14 cellular contexts compared by ENCODE assay signal in the genomic region with DNA sequence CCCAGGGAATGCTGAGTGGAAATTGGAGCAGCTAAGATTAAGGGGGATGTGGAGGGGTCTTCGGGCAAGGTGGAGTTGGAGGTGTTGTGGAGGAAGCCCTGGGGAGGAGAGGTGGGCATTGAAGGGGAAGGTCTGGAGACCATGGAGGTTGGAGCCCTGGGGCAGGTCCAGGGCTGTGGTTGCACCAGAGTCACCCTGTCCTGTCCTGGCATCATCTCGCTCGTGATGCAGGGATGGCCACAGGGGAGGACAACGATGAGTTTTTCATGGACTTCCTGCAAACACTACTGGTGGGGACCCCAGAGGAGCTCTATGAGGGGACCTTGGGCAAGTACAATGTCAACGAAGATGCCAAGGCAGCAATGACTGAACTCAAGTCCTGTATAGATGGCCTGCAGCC. TPM values are rescaled to one million over a fixed set of nuclear protein-coding genes. Genes with fewer than 3 reads are reported as not detected.
DNase-seq lines count a peak whose midpoint lies in the region; ATAC-seq and TF ChIP-seq lines count a peak whose summit lies in the region.
"Not testable (repeated sequence)": the region's sequence is repeated elsewhere in the genome, so short reads cannot be mapped to it uniquely, and the experiment has no call there.
"Had no signal": no experiment of that assay in that cellular context is flagged by ENCODE, and none has a peak within 500 bp of the region (broad histone marks: within the 10 kb centered on the region; RNA-seq: fewer than 3 reads in every experiment).

No MANE protein-coding gene starts in this region.

- H3K9me3 Mint-ChIP-seq in activated CD8-positive, alpha-beta T cell treated with anti-CD3 and anti-CD28 coated beads for 36 hours; stimulated activated naive CD8-positive, alpha-beta T cell treated with anti-CD3 and anti-CD28 coated beads, Interleukin-15, amount 100 ng/mL, for 72 hours: not testable (repeated sequence)

- H3K27ac ChIP-seq in Peyer's patch; colonic mucosa; right cardiac atrium (ENCODE audit: low read length); upper lobe of right lung: not testable (repeated sequence)

- not testable (repeated sequence) for TF ChIP-seq CTCF in Peyer's patch (IDR thresholded peaks at IDR 0.05); activated CD8-positive, alpha-beta T cell treated with anti-CD3 and anti-CD28 coated beads for 36 hours (IDR thresholded peaks at IDR 0.05); colonic mucosa (IDR thresholded peaks at IDR 0.05); upper lobe of right lung (IDR thresholded peaks at IDR 0.05)

- not testable (repeated sequence) for H3K4me1 ChIP-seq in Peyer's patch; colonic mucosa; right cardiac atrium (ENCODE audit: control insufficient read depth, insufficient read depth, low read length); upper lobe of right lung

- not testable (repeated sequence) for H3K27me3 Mint-ChIP-seq in activated CD8-positive, alpha-beta T cell treated with anti-CD3 and anti-CD28 coated beads for 36 hours; stimulated activated naive CD8-positive, alpha-beta T cell treated with anti-CD3 and anti-CD28 coated beads, Interleukin-15, amount 100 ng/mL, for 72 hours

- ATAC-seq in activated CD8-positive, alpha-beta T cell treated with anti-CD3 and anti-CD28 coated beads for 36 hours; right cardiac atrium; stimulated activated naive CD8-positive, alpha-beta T cell treated with anti-CD3 and anti-CD28 coated beads, Interleukin-15, amount 100 ng/mL, for 72 hours; upper lobe of right lung: not testable (repeated sequence)

- intact Hi-C loops in activated CD8-positive, alpha-beta T cell treated with anti-CD3 and anti-CD28 coated beads for 36 hours (cut with micrococcal nuclease); colonic mucosa (cut with DNase I); right cardiac atrium (cut with DNase I); upper lobe of right lung (cut with DNase I): not testable (repeated sequence)

- DNase-seq in Peyer's patch: peak in 2 of 3 donors; percentile 27 to 39
- peak; percentile 2 for DNase-seq in activated CD8-positive, alpha-beta T cell treated with anti-CD3 and anti-CD28 coated beads for 36 hours
- DNase-seq in activated effector memory CD4-positive, alpha-beta T cell treated with anti-CD3 and anti-CD28 coated beads, Interleukin-2, amount 50 U/mL, for 16 hours: peak; percentile 54
- DNase-seq in colonic mucosa: peak; percentile 16
- peak; percentile 15 to 33 (median 23) for DNase-seq in right cardiac atrium
- peak; percentile 88 for DNase-seq in mesenteric fat pad (ENCODE audit: low spot score)
- DNase-seq in stimulated activated naive CD8-positive, alpha-beta T cell treated with anti-CD3 and anti-CD28 coated beads, Interleukin-15, amount 100 ng/mL, for 72 hours: peak; percentile 2 to 14
- DNase-seq in upper lobe of right lung: peak; percentile 52

- H3K9ac ChIP-seq in colonic mucosa (ENCODE audit: low read depth in 2 of 2, low read length in 2 of 2): not testable (repeated sequence)

- not testable (repeated sequence) for H3K27ac Mint-ChIP-seq in activated CD8-positive, alpha-beta T cell treated with anti-CD3 and anti-CD28 coated beads for 36 hours; stimulated activated naive CD8-positive, alpha-beta T cell treated with anti-CD3 and anti-CD28 coated beads, Interleukin-15, amount 100 ng/mL, for 72 hours

- TF ChIP-seq POLR2A in Peyer's patch (IDR thresholded peaks at IDR 0.05): not testable (repeated sequence)

- H3K4me3 ChIP-seq in Peyer's patch; colonic mucosa; right cardiac atrium (ENCODE audit: low read length); upper lobe of right lung: not testable (repeated sequence)

- CTCF ChIA-PET in activated CD8-positive, alpha-beta T cell treated with anti-CD3 and anti-CD28 coated beads for 36 hours (lab: Charles Lee): not testable (repeated sequence)

- POLR2A ChIA-PET in activated CD8-positive, alpha-beta T cell treated with anti-CD3 and anti-CD28 coated beads for 36 hours (lab: Charles Lee): not testable (repeated sequence)

- H3K36me3 Mint-ChIP-seq in activated CD8-positive, alpha-beta T cell treated with anti-CD3 and anti-CD28 coated beads for 36 hours (ENCODE audit: low read depth): not testable (repeated sequence)

- 76% methylated on average over 5 of the region's 5 CpGs for WGBS in right cardiac atrium

- H3K9me3 ChIP-seq in Peyer's patch; colonic mucosa; right cardiac atrium (ENCODE audit: control insufficient read depth, low read length); upper lobe of right lung: not testable (repeated sequence)

- not testable (repeated sequence) for H3K27me3 ChIP-seq in Peyer's patch; colonic mucosa; right cardiac atrium (ENCODE audit: control insufficient read depth, insufficient read depth); upper lobe of right lung

- not testable (repeated sequence) for H3K4me1 Mint-ChIP-seq in activated CD8-positive, alpha-beta T cell treated with anti-CD3 and anti-CD28 coated beads for 36 hours (ENCODE audit: low read depth)
- peaks cover 13% of the 10 kb centered on the region for H3K4me1 Mint-ChIP-seq in stimulated activated naive CD8-positive, alpha-beta T cell treated with anti-CD3 and anti-CD28 coated beads, Interleukin-15, amount 100 ng/mL, for 72 hours

- not testable (repeated sequence) for H3K36me3 ChIP-seq in Peyer's patch, colonic mucosa, upper lobe of right lung

- not testable (repeated sequence) for H3K4me3 Mint-ChIP-seq in activated CD8-positive, alpha-beta T cell treated with anti-CD3 and anti-CD28 coated beads for 36 hours; stimulated activated naive CD8-positive, alpha-beta T cell treated with anti-CD3 and anti-CD28 coated beads, Interleukin-15, amount 100 ng/mL, for 72 hours

RNA-seq across cellular contexts. Expression of gene SCGB1C1, which starts 0.6 kb away (rescaled TPM):
- not detected for total RNA-seq in Peyer's patch
- not detected for total RNA-seq in activated CD8-positive, alpha-beta T cell treated with anti-CD3 and anti-CD28 coated beads for 36 hours
- not detected for total RNA-seq in colonic mucosa
- total RNA-seq in right cardiac atrium: not detected
- not detected for polyA plus RNA-seq in right cardiac atrium
- total RNA-seq in mesenteric fat pad: not detected
- total RNA-seq in upper lobe of right lung: not detected
- total RNA-seq: A172; CD8-positive, alpha-beta T cell; G401; IMR-90; NCI-H460 had no signal
- polyA plus RNA-seq: AG04450, IMR-90 had no signal

RNA-seq across cellular contexts. Expression of gene BET1L, which starts 13.7 kb away (rescaled TPM):
- total RNA-seq in Peyer's patch (10 to 100 TPM; 20.6 to 69.7 (median 40.1) TPM), colonic mucosa (10 to 100 TPM; 51.0 to 62.2 TPM), right cardiac atrium (10 to 100 TPM; 27.1 to 39.9 (median 35.5) TPM), mesenteric fat pad (53.4 TPM), upper lobe of right lung (57.9 TPM)
- total RNA-seq in activated CD8-positive, alpha-beta T cell treated with anti-CD3 and anti-CD28 coated beads for 36 hours: 10 to 100 TPM; 58.4 to 68.9 TPM
- polyA plus RNA-seq in right cardiac atrium: 20.9 TPM

RNA-seq across cellular contexts. Expression of gene RIC8A, which starts 14.0 kb away (rescaled TPM):
- total RNA-seq in Peyer's patch (100 to 1,000 TPM in 1 of 4 donors, 10 to 100 TPM in 3; 65.0 to 108 (median 86.8) TPM), colonic mucosa (100 to 1,000 TPM in 1 of 2 donors, 10 to 100 TPM in 1; 69.3 to 112 TPM), right cardiac atrium (10 to 100 TPM; 52.4 to 80.6 (median 58.5) TPM), mesenteric fat pad (107 TPM), upper lobe of right lung (91.8 TPM)
- total RNA-seq in activated CD8-positive, alpha-beta T cell treated with anti-CD3 and anti-CD28 coated beads for 36 hours: 100 to 1,000 TPM in 1 of 2 experiments, 10 to 100 TPM in 1; 96.5 to 108 TPM
- polyA plus RNA-seq in right cardiac atrium: 42.4 TPM

RNA-seq across cellular contexts. Expression of gene SIRT3, which starts 42.7 kb away (rescaled TPM):
- total RNA-seq in Peyer's patch (10 to 100 TPM; 21.2 to 36.3 (median 29.3) TPM), colonic mucosa (10 to 100 TPM; 15.1 to 16.9 TPM), right cardiac atrium (10 to 100 TPM; 18.5 to 32.5 (median 27.1) TPM), mesenteric fat pad (14.1 TPM), upper lobe of right lung (15.7 TPM)
- 10 to 100 TPM; 27.7 to 32.1 TPM for total RNA-seq in activated CD8-positive, alpha-beta T cell treated with anti-CD3 and anti-CD28 coated beads for 36 hours
- polyA plus RNA-seq in right cardiac atrium: 23.9 TPM

RNA-seq across cellular contexts. Expression of gene PSMD13, which starts 43.3 kb away (rescaled TPM):
- total RNA-seq in Peyer's patch (100 to 1,000 TPM in 2 of 4 donors, 10 to 100 TPM in 2; 74.5 to 125 (median 96.9) TPM), colonic mucosa (100 to 1,000 TPM in 1 of 2 donors, 10 to 100 TPM in 1; 99.0 to 145 TPM), right cardiac atrium (10 to 100 TPM; 76.8 to 92.9 (median 85.9) TPM), mesenteric fat pad (100 TPM), upper lobe of right lung (89.9 TPM)
- 100 to 1,000 TPM; 220 to 228 TPM for total RNA-seq in activated CD8-positive, alpha-beta T cell treated with anti-CD3 and anti-CD28 coated beads for 36 hours
- polyA plus RNA-seq in right cardiac atrium: 106 TPM

Comparison
In these comparisons a context has a peak if more than half of its experiments do, and no peak if none do; other contexts are left out.
1. DNase-seq: peak in every context shown above with its lines; median percentile 88 in mesenteric fat pad; 54 in activated effector memory CD4-positive, alpha-beta T cell treated with anti-CD3 and anti-CD28 coated beads, Interleukin-2, amount 50 U/mL, for 16 hours; 52 in upper lobe of right lung; 33 in Peyer's patch; 23 in right cardiac atrium; 16 in colonic mucosa; 8 in stimulated activated naive CD8-positive, alpha-beta T cell treated with anti-CD3 and anti-CD28 coated beads, Interleukin-15, amount 100 ng/mL, for 72 hours; 2 in activated CD8-positive, alpha-beta T cell treated with anti-CD3 and anti-CD28 coated beads for 36 hours.